ENCODE assay signal across 25 cellular contexts in the genomic region with DNA sequence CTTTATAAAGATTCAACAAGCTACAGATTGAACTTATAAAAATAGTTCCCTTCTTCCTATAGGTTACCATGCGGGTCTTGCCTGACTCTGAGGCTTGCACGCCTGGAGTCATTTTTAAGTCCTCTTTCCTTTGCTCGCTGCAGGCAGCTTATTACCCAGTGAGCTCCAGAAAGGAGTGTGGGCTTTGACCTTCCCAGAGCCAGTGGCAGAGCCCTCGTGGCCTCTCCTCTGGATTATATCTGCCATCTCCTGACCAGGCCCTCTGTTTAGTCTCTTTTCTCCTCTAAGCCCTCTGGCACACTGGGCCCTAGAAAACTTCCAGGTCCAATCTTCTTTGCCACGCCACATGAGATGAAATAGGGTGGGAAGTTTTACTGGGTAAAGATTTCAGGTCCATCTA.
"Had no signal": no experiment of that assay in that cellular context is flagged by ENCODE, and none has a peak within 500 bp of the region (broad histone marks: within the 10 kb centered on the region; RNA-seq: fewer than 3 reads in every experiment).

No MANE protein-coding gene starts in this region.

- H3K27me3 ChIP-seq: colonic mucosa, foreskin keratinocyte, neutrophil, right lobe of liver, spleen, stomach, transverse colon had no signal

- ATAC-seq: foreskin keratinocyte, left colon, left ventricle myocardium superior, psoas muscle, right lobe of liver had no signal

- H3K4me3 ChIP-seq: colonic mucosa, lung, psoas muscle, right lobe of liver, spleen, stomach, thoracic aorta, transverse colon had no signal

- H3K27me3 Mint-ChIP-seq: naive B cell had no signal

- H3K36me3 Mint-ChIP-seq: naive B cell had no signal

- H3K27ac ChIP-seq: colonic mucosa, foreskin keratinocyte, neutrophil, psoas muscle, right lobe of liver, spleen, stomach, thoracic aorta, transverse colon had no signal

- H3K27ac Mint-ChIP-seq: endodermal cell had no signal

- H3K9me3 ChIP-seq: colonic mucosa, neutrophil, psoas muscle, right lobe of liver, spleen, stomach, thoracic aorta, transverse colon had no signal

- H3K4me1 ChIP-seq: colonic mucosa, foreskin keratinocyte, psoas muscle, right lobe of liver, spleen, stomach, transverse colon had no signal

- DNase-seq: colonic mucosa; effector CD4-positive, alpha-beta T cell; endodermal cell; erythroblast; foreskin keratinocyte; head of caudate nucleus; hippocampal formation; left colon; left ventricle myocardium superior; mesendoderm; naive B cell; psoas muscle; retina; right lobe of liver; spleen; stimulated activated CD4-positive, alpha-beta T cell treated with anti-CD3 and anti-CD28 coated beads, Interleukin-15, amount 100 ng/mL, for 24 hours; stimulated activated CD4-positive, alpha-beta T cell treated with anti-CD3 and anti-CD28 coated beads, Interleukin-1b, Interleukin-23, amount 100 ng/mL, for 48 hours; stimulated activated CD4-positive, alpha-beta T cell treated with anti-CD3 and anti-CD28 coated beads, Interleukin-4, amount 100 ng/mL, for 24 hours; stimulated activated naive CD4-positive, alpha-beta T cell; stomach; substantia nigra; transverse colon had no signal

- H3K9me3 Mint-ChIP-seq: naive B cell had no signal

- H3K4me3 Mint-ChIP-seq: endodermal cell, naive B cell had no signal

- H3K36me3 ChIP-seq: colonic mucosa, neutrophil, right lobe of liver, spleen, stomach, thoracic aorta, transverse colon had no signal
